Comparison of ENCODE assay signal across 8 cellular contexts in the genomic region with DNA sequence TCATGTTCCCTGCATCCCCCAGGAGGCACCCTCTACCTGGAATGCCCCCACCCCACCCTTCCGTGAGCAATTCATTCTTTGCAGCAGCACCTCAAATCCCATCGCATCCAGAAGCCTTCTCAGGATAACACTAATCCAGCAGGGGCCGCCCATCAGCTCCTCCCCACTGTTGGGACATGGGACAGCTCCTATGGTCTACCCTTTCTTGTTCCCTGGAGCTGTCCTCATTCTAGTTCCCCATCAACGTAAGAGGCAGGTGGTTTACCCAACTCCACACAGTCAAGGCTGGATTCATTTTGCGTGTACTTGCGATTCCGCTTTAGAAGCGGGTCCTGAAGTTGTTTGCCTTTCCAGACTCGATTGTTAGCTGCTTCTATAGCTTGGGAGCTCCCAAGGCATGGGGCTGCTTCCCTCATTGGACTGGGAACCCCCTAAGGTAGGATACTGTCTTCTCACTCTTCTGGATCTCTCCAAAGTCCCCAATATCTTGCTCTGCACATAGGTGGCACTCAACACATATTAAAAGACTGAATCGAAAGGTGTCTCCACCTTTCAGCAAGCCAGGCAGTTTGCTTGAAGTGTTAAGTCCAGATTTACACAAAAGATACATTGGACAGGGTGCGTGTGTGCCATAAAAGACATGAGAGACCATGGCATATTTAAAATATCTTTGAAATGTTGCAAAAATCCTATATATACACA. TPM values are rescaled to one million over a fixed set of nuclear protein-coding genes. Genes with fewer than 3 reads are reported as not detected.
A peak's percentile ranks its signal among the peaks of the same experiment; 100 is the strongest.
DNase-seq lines count a peak whose midpoint lies in the region; ATAC-seq lines count a peak whose summit lies in the region.

No MANE protein-coding gene starts in this region.

- H3K36me3 Mint-ChIP-seq in activated naive CD4-positive, alpha-beta T cell treated with anti-CD3 and anti-CD28 coated beads for 36 hours (ENCODE audit: low read depth) = no peaks in the 10 kb centered on the region
- H3K36me3 Mint-ChIP-seq in dendritic cell treated with granulocyte-macrophage colony-stimulating factor and Interleukin-4, amounts not matched to agents 40 ng/mL and 50 ng/mL, for 4 days (ENCODE audit: low read depth) = no peaks in the 10 kb centered on the region
- H3K36me3 Mint-ChIP-seq in stimulated activated naive B cell treated with anti-CD40 and anti-IgM and Interleukin-4, amounts not matched to agents 10 μg/mL and 1 μg/mL and 100 μg/mL, for 72 hours = no peaks in the 10 kb centered on the region

- intact Hi-C loops in activated naive CD4-positive, alpha-beta T cell treated with anti-CD3 and anti-CD28 coated beads for 36 hours (cut with micrococcal nuclease) = loop anchor here (1.0 kb wide), 2 partner anchors 72 to 168 kb away; no protein-coding TSS in a partner anchor
- intact Hi-C loops in dendritic cell treated with granulocyte-macrophage colony-stimulating factor and Interleukin-4, amounts not matched to agents 40 ng/mL and 50 ng/mL, for 4 days (cut with micrococcal nuclease) = no loop called here

- peak; percentile 11 for DNase-seq in activated naive CD4-positive, alpha-beta T cell treated with anti-CD3 and anti-CD28 coated beads for 36 hours
- DNase-seq in activated naive CD4-positive, alpha-beta T cell treated with Interleukin-2 at 50 U/mL for 16 hours = no peak
- peak; percentile 19 for DNase-seq in NCI-H526 treated with DMSO at 0.1 percent for 48 hours (lab: John Stamatoyannopoulos, UW)
- no peak for DNase-seq in stimulated activated naive B cell treated with anti-CD40 and anti-IgM and Interleukin-4, amounts not matched to agents 10 μg/mL and 1 μg/mL and 100 μg/mL, for 72 hours

- H3K9me3 Mint-ChIP-seq in activated naive CD4-positive, alpha-beta T cell treated with anti-CD3 and anti-CD28 coated beads for 36 hours = no peaks in the 10 kb centered on the region
- no peaks in the 10 kb centered on the region for H3K9me3 Mint-ChIP-seq in dendritic cell treated with granulocyte-macrophage colony-stimulating factor and Interleukin-4, amounts not matched to agents 40 ng/mL and 50 ng/mL, for 4 days
- no peaks in the 10 kb centered on the region for H3K9me3 Mint-ChIP-seq in stimulated activated naive B cell treated with anti-CD40 and anti-IgM and Interleukin-4, amounts not matched to agents 10 μg/mL and 1 μg/mL and 100 μg/mL, for 72 hours

- peak in 1 of 2 donors; percentile 44 for ATAC-seq in stimulated activated naive B cell treated with anti-CD40 and anti-IgM and Interleukin-4, amounts not matched to agents 10 μg/mL and 1 μg/mL and 100 μg/mL, for 72 hours (replicated peaks)
- ATAC-seq in HG03139 (IDR thresholded peaks at IDR 0.05; ENCODE audit: unreplicated experiment) = no peak
- ATAC-seq in HG02938 (IDR thresholded peaks at IDR 0.05; ENCODE audit: unreplicated experiment) = no peak
- no peak for ATAC-seq in GM18502 (IDR thresholded peaks at IDR 0.05; ENCODE audit: poor library complexity, unreplicated experiment)

- peaks cover 11% of the 10 kb centered on the region for H3K27me3 Mint-ChIP-seq in activated naive CD4-positive, alpha-beta T cell treated with anti-CD3 and anti-CD28 coated beads for 36 hours (ENCODE audit: low read depth)
- peaks cover 48% of the 10 kb centered on the region for H3K27me3 Mint-ChIP-seq in dendritic cell treated with granulocyte-macrophage colony-stimulating factor and Interleukin-4, amounts not matched to agents 40 ng/mL and 50 ng/mL, for 4 days
- H3K27me3 Mint-ChIP-seq in stimulated activated naive B cell treated with anti-CD40 and anti-IgM and Interleukin-4, amounts not matched to agents 10 μg/mL and 1 μg/mL and 100 μg/mL, for 72 hours = peaks cover 28 to 35% of the 10 kb centered on the region in 2 donors

- CTCF ChIA-PET in activated naive CD4-positive, alpha-beta T cell treated with anti-CD3 and anti-CD28 coated beads for 36 hours (lab: Charles Lee) = interaction anchor here (1.0 to 1.8 kb wide), 5 partner anchors 15 to 126 kb away, joined by 3 to 7 read pairs (median 6); no protein-coding TSS in a partner anchor

- H3K4me1 Mint-ChIP-seq in activated naive CD4-positive, alpha-beta T cell treated with anti-CD3 and anti-CD28 coated beads for 36 hours (ENCODE audit: low read depth) = peaks cover 6% of the 10 kb centered on the region
- peaks cover 27% of the 10 kb centered on the region for H3K4me1 Mint-ChIP-seq in dendritic cell treated with granulocyte-macrophage colony-stimulating factor and Interleukin-4, amounts not matched to agents 40 ng/mL and 50 ng/mL, for 4 days (ENCODE audit: low read depth)
- peaks cover 7 to 22% of the 10 kb centered on the region in 2 donors for H3K4me1 Mint-ChIP-seq in stimulated activated naive B cell treated with anti-CD40 and anti-IgM and Interleukin-4, amounts not matched to agents 10 μg/mL and 1 μg/mL and 100 μg/mL, for 72 hours

- H3K4me3 Mint-ChIP-seq in activated naive CD4-positive, alpha-beta T cell treated with anti-CD3 and anti-CD28 coated beads for 36 hours = peak overlapping the region; percentile 36
- H3K4me3 Mint-ChIP-seq in dendritic cell treated with granulocyte-macrophage colony-stimulating factor and Interleukin-4, amounts not matched to agents 40 ng/mL and 50 ng/mL, for 4 days = peak overlapping the region; percentile 62
- peak overlapping the region; percentile 26 to 81 for H3K4me3 Mint-ChIP-seq in stimulated activated naive B cell treated with anti-CD40 and anti-IgM and Interleukin-4, amounts not matched to agents 10 μg/mL and 1 μg/mL and 100 μg/mL, for 72 hours

- H3K27ac Mint-ChIP-seq in activated naive CD4-positive, alpha-beta T cell treated with anti-CD3 and anti-CD28 coated beads for 36 hours = no peak overlapping the region
- H3K27ac Mint-ChIP-seq in dendritic cell treated with granulocyte-macrophage colony-stimulating factor and Interleukin-4, amounts not matched to agents 40 ng/mL and 50 ng/mL, for 4 days = no peak overlapping the region
- H3K27ac Mint-ChIP-seq in stimulated activated naive B cell treated with anti-CD40 and anti-IgM and Interleukin-4, amounts not matched to agents 10 μg/mL and 1 μg/mL and 100 μg/mL, for 72 hours = no peak overlapping the region

RNA-seq across cellular contexts. Expression of a gene that starts 0.9 kb away (rescaled TPM):
- total RNA-seq in activated naive CD4-positive, alpha-beta T cell treated with anti-CD3 and anti-CD28 coated beads for 36 hours = under 1 TPM; 0.15 to 0.36 TPM

Comparison
In these comparisons a context has a peak if more than half of its experiments do, and no peak if none do; other contexts are left out.
1. DNase-seq: peak in activated naive CD4-positive, alpha-beta T cell treated with anti-CD3 and anti-CD28 coated beads for 36 hours (single experiment) and NCI-H526 treated with DMSO at 0.1 percent for 48 hours (single experiment); none in activated naive CD4-positive, alpha-beta T cell treated with Interleukin-2 at 50 U/mL for 16 hours (single experiment) and stimulated activated naive B cell treated with anti-CD40 and anti-IgM and Interleukin-4, amounts not matched to agents 10 μg/mL and 1 μg/mL and 100 μg/mL, for 72 hours (single experiment).
2. Peak in every context shown above with its lines, with median percentiles within 50 percentile points of each other: H3K4me3 Mint-ChIP-seq.